34 cellular contexts compared by ENCODE assay signal in genomic region chr2:86375623-86376022, GRCh38. TPM values are rescaled to one million over a fixed set of nuclear protein-coding genes. Genes with fewer than 3 reads are reported as not detected.
"Had no signal": no experiment of that assay in that cellular context is flagged by ENCODE, and none has a peak within 500 bp of the region (broad histone marks: within the 10 kb centered on the region; RNA-seq: fewer than 3 reads in every experiment).

No MANE protein-coding gene starts in this region.

- H3K4me3 ChIP-seq: adrenal gland, body of pancreas, breast epithelium had no signal

- H3K27ac ChIP-seq: adrenal gland, body of pancreas, brain microvascular endothelial cell, breast epithelium, VCaP had no signal

- H3K9me3 ChIP-seq: adrenal gland, body of pancreas had no signal

- DNase-seq: activated B cell treated with CpG ODN at 0.5 μM for 24 hours; activated CD4-positive, alpha-beta memory T cell treated with anti-CD3 and anti-CD28 coated beads for 36 hours; activated CD4-positive, alpha-beta T cell treated with anti-CD3 and anti-CD28 coated beads for 4 hours; activated CD4-positive, alpha-beta T cell treated with anti-CD3 and anti-CD28 coated beads, Interleukin-2, amount 10 ng/mL, durations not matched to agents 24 days and 14 days; activated CD4-positive, alpha-beta T cell treated with anti-CD3 and anti-CD28 coated beads, Interleukin-2, amount 50 U/mL, for 1 hour; activated CD4-positive, alpha-beta T cell treated with anti-CD3 and anti-CD28 coated beads, Interleukin-2, amount 50 U/mL, for 4 hours; activated CD4-positive, CD25-positive, alpha-beta regulatory T cell treated with anti-CD3 and anti-CD28 coated beads, Interleukin-2, amount 50 U/mL, for 72 hours; activated CD8-positive, alpha-beta memory T cell treated with anti-CD3 and anti-CD28 coated beads, Interleukin-2, amount 50 U/mL, for 4 hours; activated CD8-positive, alpha-beta T cell treated with anti-CD3 and anti-CD28 coated beads for 36 hours; activated effector memory CD4-positive, alpha-beta T cell treated with anti-CD3 and anti-CD28 coated beads, Interleukin-2, amount 50 U/mL, for 16 hours; activated gamma-delta T cell treated with Interleukin-2 at 50 U/mL for 16 hours; activated naive CD4-positive, alpha-beta T cell; activated naive CD4-positive, alpha-beta T cell treated with anti-CD3 and anti-CD28 coated beads for 36 hours; activated naive CD4-positive, alpha-beta T cell treated with anti-CD3 and anti-CD28 coated beads, Interleukin-2, amount 50 U/mL, for 16 hours; activated naive CD8-positive, alpha-beta T cell treated with anti-CD3 and anti-CD28 coated beads for 36 hours; activated T-cell treated with anti-CD3 and anti-CD28 coated beads for 4 hours; activated T-cell treated with anti-CD3 and anti-CD28 coated beads, Interleukin-2, amount 50 U/mL, for 1 hour; activated T-cell treated with anti-CD3 and anti-CD28 coated beads, Interleukin-2, amount 50 U/mL, for 4 hours; activated T-cell treated with anti-CD3 and anti-CD28 coated beads, Interleukin-2, amount 50 U/mL, for 72 hours; adrenal gland; amniotic stem cell; aorta; body of pancreas; brain microvascular endothelial cell; central memory CD4-positive, alpha-beta T cell; T-helper 2 cell; T-helper 9 cell had no signal

- H3K27me3 ChIP-seq: adrenal gland, body of pancreas, brain microvascular endothelial cell, breast epithelium had no signal

- H3K36me3 ChIP-seq: adrenal gland, brain microvascular endothelial cell, breast epithelium had no signal

- ATAC-seq: activated CD8-positive, alpha-beta T cell treated with anti-CD3 and anti-CD28 coated beads for 36 hours; activated naive CD4-positive, alpha-beta T cell treated with anti-CD3 and anti-CD28 coated beads, Interleukin-2, amount 50 U/mL, for 72 hours; activated T-cell treated with anti-CD3 and anti-CD28 coated beads, Interleukin-2, amount 50 U/mL, for 4 hours; activated T-cell treated with anti-CD3 and anti-CD28 coated beads, Interleukin-2, amount 50 U/mL, for 72 hours; activated T-helper 17 cell treated with anti-CD3 and anti-CD28 coated beads, Interleukin-2, amount 50 U/mL, for 72 hours; body of pancreas had no signal

- H3K4me1 ChIP-seq: adrenal gland, body of pancreas, breast epithelium had no signal

- FAIRE-seq: astrocyte, colon, TTC549 had no signal

RNA-seq across cellular contexts. Expression of gene REEP1, which starts 38.2 kb away (rescaled TPM):
- total RNA-seq: activated B cell treated with CpG ODN at 0.5 μM for 24 hours had no signal
